20 cellular contexts compared by ENCODE assay signal in the genomic region with DNA sequence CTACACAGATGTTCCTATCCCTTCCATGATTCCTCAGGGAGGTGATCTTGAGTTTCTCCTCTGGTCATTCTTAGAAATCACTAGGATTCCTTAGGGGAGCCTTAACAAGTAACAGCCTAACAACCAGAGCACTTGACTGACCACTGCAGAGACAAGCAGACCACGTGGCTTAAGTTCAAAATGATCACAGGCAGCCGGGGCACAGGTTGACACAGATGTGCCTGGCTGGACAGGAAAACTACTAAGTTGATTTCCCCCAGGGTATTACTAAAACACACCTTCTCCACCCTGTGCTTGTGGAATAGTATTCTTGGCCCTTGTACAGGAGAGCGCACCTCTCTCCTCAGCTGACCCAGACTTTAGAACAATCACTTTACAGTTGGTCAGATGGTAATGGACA. TPM values are rescaled to one million over a fixed set of nuclear protein-coding genes. Genes with fewer than 3 reads are reported as not detected.
A peak's percentile ranks its signal among the peaks of the same experiment; 100 is the strongest.
DNase-seq lines count a peak whose midpoint lies in the region; ATAC-seq and TF ChIP-seq lines count a peak whose summit lies in the region.
"Had no signal": no experiment of that assay in that cellular context is flagged by ENCODE, and none has a peak within 500 bp of the region (broad histone marks: within the 10 kb centered on the region; RNA-seq: fewer than 3 reads in every experiment).

No MANE protein-coding gene starts in this region.

- H3K36me3 ChIP-seq in MM.1S (replicated peaks; ENCODE audit: insufficient read depth, low read length): no peaks in the 10 kb centered on the region

- peaks cover 49% of the 10 kb centered on the region for H3K4me1 Mint-ChIP-seq in activated CD8-positive, alpha-beta T cell treated with anti-CD3 and anti-CD28 coated beads for 36 hours (ENCODE audit: low read depth)
- peaks cover 58% of the 10 kb centered on the region for H3K4me1 Mint-ChIP-seq in activated CD8-positive, alpha-beta T cell treated with anti-CD3 and anti-CD28 coated beads, Interleukin-2, amount 10 ng/mL, durations not matched to agents 7 days and 5 days (ENCODE audit: low read depth)
- H3K4me1 Mint-ChIP-seq in immature natural killer cell: peaks cover 61 to 63% of the 10 kb centered on the region in 2 donors
- H3K4me1 Mint-ChIP-seq in stimulated activated effector memory CD8-positive, alpha-beta T cell treated with anti-CD3 and anti-CD28 coated beads, Interleukin-12 subunit alpha, Interleukin-12 subunit beta, amount 100 ng/mL, for 72 hours: peaks cover 71% of the 10 kb centered on the region

- TF ChIP-seq CTCF in activated CD8-positive, alpha-beta T cell treated with anti-CD3 and anti-CD28 coated beads for 36 hours (IDR thresholded peaks at IDR 0.05): no peak
- no peak for TF ChIP-seq CTCF in MM.1S (IDR thresholded peaks at IDR 0.05; ENCODE audit: low read length)

- ATAC-seq in activated CD8-positive, alpha-beta T cell treated with anti-CD3 and anti-CD28 coated beads for 36 hours: no peak
- no peak for ATAC-seq in activated CD8-positive, alpha-beta T cell treated with anti-CD3 and anti-CD28 coated beads, Interleukin-2, amount 10 ng/mL, durations not matched to agents 7 days and 5 days
- ATAC-seq in stimulated activated effector memory CD8-positive, alpha-beta T cell treated with anti-CD3 and anti-CD28 coated beads, Interleukin-12 subunit alpha, Interleukin-12 subunit beta, amount 100 ng/mL, for 72 hours: no peak
- no peak for ATAC-seq in GM18519 (IDR thresholded peaks at IDR 0.05; ENCODE audit: low FRiP score, unreplicated experiment)
- ATAC-seq: GM12878 had no signal

- no peaks in the 10 kb centered on the region for H3K27me3 ChIP-seq in MM.1S (replicated peaks; ENCODE audit: insufficient read depth, low read length)
- H3K27me3 ChIP-seq: BLaER1 treated with 17β-estradiol and CSF1 and Interleukin-3, amounts not matched to agents 10 nM and 100 nM had no signal

- CTCF ChIA-PET in activated CD8-positive, alpha-beta T cell treated with anti-CD3 and anti-CD28 coated beads for 36 hours (lab: Charles Lee): interaction anchor here (1.3 kb wide), 1 partner anchor 30 kb away, joined by 3 read pairs; no protein-coding TSS in a partner anchor
- CTCF ChIA-PET in activated CD8-positive, alpha-beta T cell treated with anti-CD3 and anti-CD28 coated beads, Interleukin-2, amount 10 ng/mL, durations not matched to agents 7 days and 5 days (lab: Charles Lee): interaction anchor here (2.0 kb wide), 1 partner anchor 31 kb away, joined by 14 read pairs; no protein-coding TSS in a partner anchor

- peaks cover 65% of the 10 kb centered on the region for H3K4me1 ChIP-seq in MM.1S (ENCODE audit: low read length)

- peak overlapping the region; percentile 79; the same call in 1 of the 2 replicates for H3K27ac ChIP-seq in MM.1S (ENCODE audit: low read length)
- H3K27ac ChIP-seq: BLaER1 treated with 17β-estradiol and CSF1 and Interleukin-3, amounts not matched to agents 10 nM and 100 nM; RWPE1 had no signal

- no peaks in the 10 kb centered on the region for H3K27me3 Mint-ChIP-seq in activated CD8-positive, alpha-beta T cell treated with anti-CD3 and anti-CD28 coated beads for 36 hours
- H3K27me3 Mint-ChIP-seq in activated CD8-positive, alpha-beta T cell treated with anti-CD3 and anti-CD28 coated beads, Interleukin-2, amount 10 ng/mL, durations not matched to agents 7 days and 5 days (ENCODE audit: low read depth): no peaks in the 10 kb centered on the region
- H3K27me3 Mint-ChIP-seq in immature natural killer cell (ENCODE audit: low read depth in 3 of 3): peaks cover 0 to 12% (median 4%) of the 10 kb centered on the region in 3 donors

- H3F3A ChIP-seq in MM.1S (ENCODE audit: insufficient read depth, low read length): peaks cover 64% of the 10 kb centered on the region

- H3K27ac Mint-ChIP-seq in activated CD8-positive, alpha-beta T cell treated with anti-CD3 and anti-CD28 coated beads for 36 hours: peak overlapping the region; percentile 37
- H3K27ac Mint-ChIP-seq in activated CD8-positive, alpha-beta T cell treated with anti-CD3 and anti-CD28 coated beads, Interleukin-2, amount 10 ng/mL, durations not matched to agents 7 days and 5 days: no peak overlapping the region
- H3K27ac Mint-ChIP-seq in immature natural killer cell: peak overlapping the region in 5 of 6 donors; percentile 8 to 75 (median 68)
- peak overlapping the region; percentile 16 for H3K27ac Mint-ChIP-seq in stimulated activated effector memory CD8-positive, alpha-beta T cell treated with anti-CD3 and anti-CD28 coated beads, Interleukin-12 subunit alpha, Interleukin-12 subunit beta, amount 100 ng/mL, for 72 hours

- no peaks in the 10 kb centered on the region for H3K9me3 ChIP-seq in MM.1S (replicated peaks; ENCODE audit: insufficient read depth, low read length)

- H3K4me2 ChIP-seq in MM.1S (ENCODE audit: low read depth, low read length): peak overlapping the region; percentile 39; the same call in 1 of the 2 replicates
- H3K4me2 ChIP-seq: BLaER1 treated with 17β-estradiol and CSF1 and Interleukin-3, amounts not matched to agents 10 nM and 100 nM had no signal

- POLR2A ChIA-PET in activated CD8-positive, alpha-beta T cell treated with anti-CD3 and anti-CD28 coated beads for 36 hours (lab: Charles Lee): interaction anchor here (1.6 kb wide), 1 partner anchor 30 kb away, joined by 3 read pairs; a partner anchor contains a TSS
- POLR2A ChIA-PET in activated CD8-positive, alpha-beta T cell treated with anti-CD3 and anti-CD28 coated beads, Interleukin-2, amount 10 ng/mL, durations not matched to agents 7 days and 5 days (lab: Charles Lee): no interaction called here

- no peak overlapping the region for H3K4me3 ChIP-seq in MM.1S (ENCODE audit: low read length)
- H3K4me3 ChIP-seq: BLaER1 treated with 17β-estradiol and CSF1 and Interleukin-3, amounts not matched to agents 10 nM and 100 nM; GM12878 had no signal

- intact Hi-C loops in activated CD8-positive, alpha-beta T cell treated with anti-CD3 and anti-CD28 coated beads for 36 hours (cut with micrococcal nuclease): no loop called here

- no peaks in the 10 kb centered on the region for H3K9me2 ChIP-seq in MM.1S (replicated peaks; ENCODE audit: insufficient read depth, low read length)

- H3K36me3 Mint-ChIP-seq in activated CD8-positive, alpha-beta T cell treated with anti-CD3 and anti-CD28 coated beads for 36 hours (ENCODE audit: low read depth): peaks cover 37% of the 10 kb centered on the region
- peaks cover 78% of the 10 kb centered on the region for H3K36me3 Mint-ChIP-seq in activated CD8-positive, alpha-beta T cell treated with anti-CD3 and anti-CD28 coated beads, Interleukin-2, amount 10 ng/mL, durations not matched to agents 7 days and 5 days (ENCODE audit: low read depth)
- peaks cover 21 to 36% (median 35%) of the 10 kb centered on the region in 3 donors for H3K36me3 Mint-ChIP-seq in immature natural killer cell
- peaks cover 26% of the 10 kb centered on the region for H3K36me3 Mint-ChIP-seq in stimulated activated effector memory CD8-positive, alpha-beta T cell treated with anti-CD3 and anti-CD28 coated beads, Interleukin-12 subunit alpha, Interleukin-12 subunit beta, amount 100 ng/mL, for 72 hours

- no peak overlapping the region for H3K4me3 Mint-ChIP-seq in activated CD8-positive, alpha-beta T cell treated with anti-CD3 and anti-CD28 coated beads for 36 hours
- H3K4me3 Mint-ChIP-seq in activated CD8-positive, alpha-beta T cell treated with anti-CD3 and anti-CD28 coated beads, Interleukin-2, amount 10 ng/mL, durations not matched to agents 7 days and 5 days: no peak overlapping the region
- no peak overlapping the region for H3K4me3 Mint-ChIP-seq in immature natural killer cell
- no peak overlapping the region for H3K4me3 Mint-ChIP-seq in stimulated activated effector memory CD8-positive, alpha-beta T cell treated with anti-CD3 and anti-CD28 coated beads, Interleukin-12 subunit alpha, Interleukin-12 subunit beta, amount 100 ng/mL, for 72 hours

- no peak overlapping the region for H2AFZ ChIP-seq in MM.1S (ENCODE audit: low read length)

- H3K79me2 ChIP-seq in MM.1S (ENCODE audit: low read length): peaks cover 72% of the 10 kb centered on the region

- no peaks in the 10 kb centered on the region for H4K20me1 ChIP-seq in MM.1S (ENCODE audit: insufficient read depth, low read length)

- no peak for DNase-seq in activated CD8-positive, alpha-beta T cell treated with anti-CD3 and anti-CD28 coated beads for 36 hours
- no peak for DNase-seq in activated CD8-positive, alpha-beta T cell treated with anti-CD3 and anti-CD28 coated beads, Interleukin-2, amount 10 ng/mL, durations not matched to agents 7 days and 5 days
- no peak for DNase-seq in MM.1S
- no peak for DNase-seq in immature natural killer cell
- no peak for DNase-seq in stimulated activated effector memory CD8-positive, alpha-beta T cell treated with anti-CD3 and anti-CD28 coated beads, Interleukin-12 subunit alpha, Interleukin-12 subunit beta, amount 100 ng/mL, for 72 hours (ENCODE audit: low spot score in 2 of 2)
- DNase-seq in activated CD4-positive, alpha-beta T cell treated with anti-CD3 and anti-CD28 coated beads for 4 hours: no peak
- no peak for DNase-seq in occipital lobe (lab: John Stamatoyannopoulos, UW)
- DNase-seq: 8988T, Calu3, HCEC 1CT, IMR-90, NCI-H1436 treated with DMSO at 0.1 percent for 48 hours, NCI-H2081 treated with DMSO at 0.1 percent for 48 hours, NCI-H2227 treated with DMSO at 0.1 percent for 48 hours, NCI-H524 treated with DMSO at 0.1 percent for 48 hours, OCI-M1 had no signal

- H3K9ac ChIP-seq in MM.1S (ENCODE audit: low read length): no peak overlapping the region
- H3K9ac ChIP-seq: BLaER1 treated with 17β-estradiol and CSF1 and Interleukin-3, amounts not matched to agents 10 nM and 100 nM had no signal

- H3K9me3 Mint-ChIP-seq in activated CD8-positive, alpha-beta T cell treated with anti-CD3 and anti-CD28 coated beads for 36 hours: peaks cover 16% of the 10 kb centered on the region
- H3K9me3 Mint-ChIP-seq in activated CD8-positive, alpha-beta T cell treated with anti-CD3 and anti-CD28 coated beads, Interleukin-2, amount 10 ng/mL, durations not matched to agents 7 days and 5 days (ENCODE audit: insufficient read depth): peaks cover 8% of the 10 kb centered on the region
- no peaks in the 10 kb centered on the region for H3K9me3 Mint-ChIP-seq in immature natural killer cell
- H3K9me3 Mint-ChIP-seq in stimulated activated effector memory CD8-positive, alpha-beta T cell treated with anti-CD3 and anti-CD28 coated beads, Interleukin-12 subunit alpha, Interleukin-12 subunit beta, amount 100 ng/mL, for 72 hours: peaks cover 3% of the 10 kb centered on the region

RNA-seq across cellular contexts. Expression of a gene that starts 29.9 kb away (rescaled TPM):
- total RNA-seq in activated CD8-positive, alpha-beta T cell treated with anti-CD3 and anti-CD28 coated beads for 36 hours: 10 to 100 TPM; 21.1 to 21.5 TPM
- total RNA-seq in activated CD8-positive, alpha-beta T cell treated with anti-CD3 and anti-CD28 coated beads, Interleukin-2, amount 10 ng/mL, durations not matched to agents 7 days and 5 days: 10 to 100 TPM; 43.4 to 46.7 TPM
- 10 to 100 TPM; 15.0 to 20.9 (median 19.9) TPM for polyA plus RNA-seq in immature natural killer cell
- total RNA-seq in occipital lobe: 26.5 TPM
